Comparison of ENCODE assay signal across 20 cellular contexts in the genomic region with DNA sequence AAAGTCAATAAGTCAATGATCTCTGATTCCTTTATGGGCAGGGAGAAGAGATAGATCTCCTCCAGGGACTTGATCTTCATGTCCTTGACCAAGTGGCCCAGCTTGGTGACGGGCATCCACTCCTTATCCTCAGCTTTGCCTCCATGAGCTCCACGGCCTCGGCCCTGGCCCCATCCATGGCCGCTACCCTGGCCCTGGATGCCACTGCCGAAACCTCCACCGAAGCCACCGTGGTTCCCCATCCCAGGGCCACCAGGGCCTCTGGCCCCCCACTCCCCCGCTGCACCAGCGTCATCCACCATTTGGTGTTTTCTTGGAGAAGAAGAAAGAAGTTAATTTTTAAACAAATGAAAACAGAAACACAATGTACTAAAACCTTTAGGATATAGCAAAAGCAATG.
"Had no signal": no experiment of that assay in that cellular context is flagged by ENCODE, and none has a peak within 500 bp of the region (broad histone marks: within the 10 kb centered on the region; RNA-seq: fewer than 3 reads in every experiment).

No MANE protein-coding gene starts in this region.

- ATAC-seq: effector memory CD8-positive, alpha-beta T cell; esophagus mucosa; foreskin keratinocyte; gastrocnemius medialis; gastroesophageal sphincter; heart left ventricle; heart right ventricle had no signal

- DNase-seq: colonic mucosa; cortex of kidney; dermis blood vessel endothelial cell; dorsolateral prefrontal cortex; effector CD4-positive, alpha-beta T cell; effector CD8-positive, alpha-beta T cell; effector memory CD4-positive, alpha-beta T cell; effector memory CD8-positive, alpha-beta T cell; endodermal cell; erythroblast; esophagus squamous epithelium; foreskin melanocyte; gastrocnemius medialis; glutamatergic neuron; head of caudate nucleus; heart left ventricle; heart right ventricle had no signal
